Comparison of ENCODE assay signal across 24 cellular contexts in the genomic region with DNA sequence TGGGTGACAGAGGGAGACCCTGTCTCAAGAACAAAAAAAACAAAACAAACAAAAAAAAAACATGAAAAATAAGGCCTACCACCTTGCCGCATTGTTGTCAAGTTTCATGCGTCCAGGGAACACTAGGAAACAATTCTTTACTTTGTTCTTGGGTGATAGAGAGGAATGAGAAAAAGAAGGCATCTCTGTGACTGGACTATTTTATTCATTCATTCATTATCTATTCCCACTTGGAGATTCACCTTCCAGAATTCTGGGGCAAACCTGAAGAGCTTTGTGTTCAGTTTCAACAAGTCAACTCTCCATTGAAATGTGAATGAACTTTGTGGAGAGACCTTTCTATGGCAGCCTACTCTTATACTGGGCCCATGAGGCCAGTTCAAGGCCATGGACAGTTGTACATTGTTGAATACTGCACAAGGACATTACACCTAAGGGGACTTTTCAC.
"Had no signal": no experiment of that assay in that cellular context is flagged by ENCODE, and none has a peak within 500 bp of the region (broad histone marks: within the 10 kb centered on the region; RNA-seq: fewer than 3 reads in every experiment).

No MANE protein-coding gene starts in this region.

- H3K27ac ChIP-seq: coronary artery, dorsolateral prefrontal cortex, epithelial cell of prostate, esophagus squamous epithelium, gastrocnemius medialis, heart right ventricle, left lung, lower lobe of right lung had no signal

- H3K4me3 ChIP-seq: coronary artery, dorsolateral prefrontal cortex, esophagus squamous epithelium, gastrocnemius medialis, heart right ventricle, left lung, lower lobe of right lung had no signal

- DNase-seq: dermis blood vessel endothelial cell; dorsolateral prefrontal cortex; effector CD4-positive, alpha-beta T cell; effector memory CD4-positive, alpha-beta T cell; esophagus squamous epithelium; foreskin fibroblast; foreskin melanocyte; gastrocnemius medialis; glutamatergic neuron; head of caudate nucleus; heart right ventricle; hippocampal formation; left cardiac atrium; left lung; left ventricle myocardium superior; lower lobe of right lung; mesendoderm; midbrain; naive thymus-derived CD4-positive, alpha-beta T cell had no signal

- H3K4me1 ChIP-seq: lower lobe of right lung had no signal

- H3K36me3 ChIP-seq: esophagus squamous epithelium, gastrocnemius medialis, heart right ventricle, left lung, lower lobe of right lung had no signal

- FAIRE-seq: islet of Langerhans, keratinocyte had no signal

- ATAC-seq: esophagus mucosa; gastrocnemius medialis; heart right ventricle; left cardiac atrium; left lung; left ventricle myocardium superior; lower lobe of right lung; naive thymus-derived CD4-positive, alpha-beta T cell had no signal

- H3K27me3 ChIP-seq: dorsolateral prefrontal cortex, esophagus squamous epithelium, gastrocnemius medialis, left lung had no signal

- H3K9me3 ChIP-seq: esophagus squamous epithelium, gastrocnemius medialis, left lung, lower lobe of right lung had no signal
